In the genomic region with DNA sequence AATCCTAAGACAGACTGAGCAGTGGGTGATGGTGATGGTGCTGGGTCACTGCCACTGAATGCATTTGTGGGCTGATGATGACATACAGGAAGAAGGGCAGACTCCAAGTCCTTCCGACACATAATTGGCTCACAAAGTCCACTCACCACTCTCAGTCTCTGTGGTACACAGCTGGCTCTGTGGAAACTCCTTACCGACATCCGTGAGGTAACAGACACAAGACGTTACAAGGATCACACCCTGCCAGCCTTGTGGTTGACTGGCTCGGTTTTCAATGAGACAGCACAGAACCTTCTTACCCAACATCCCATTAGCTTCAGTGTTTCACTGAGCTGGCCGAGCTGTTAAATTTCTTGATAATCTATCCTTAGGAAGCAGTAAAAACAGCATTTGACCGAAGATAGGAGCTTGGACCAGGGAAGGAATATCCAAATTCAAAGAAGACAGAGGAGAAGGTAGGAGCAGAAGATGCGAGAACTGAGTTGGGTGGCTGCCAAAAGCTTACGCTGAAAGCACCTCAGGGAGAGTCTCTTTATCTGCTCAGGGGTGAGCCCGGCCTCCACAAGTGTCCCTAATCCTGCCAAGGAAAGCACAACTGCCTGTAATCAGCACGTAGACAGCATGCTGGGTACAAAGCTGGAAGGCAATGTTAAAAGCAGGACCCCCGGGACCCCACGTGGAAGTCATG, we compare ENCODE assay signal across 8 cellular contexts. TPM values are rescaled to one million over a fixed set of nuclear protein-coding genes. Genes with fewer than 3 reads are reported as not detected.
A peak's percentile ranks its signal among the peaks of the same experiment; 100 is the strongest.
DNase-seq lines count a peak whose midpoint lies in the region; ATAC-seq and TF ChIP-seq lines count a peak whose summit lies in the region.

No MANE protein-coding gene starts in this region.

- H3K27me3 ChIP-seq in SJSA1 (replicated peaks) (no peaks in the 10 kb centered on the region), liver (ENCODE audit: control insufficient read depth in 4 of 4, insufficient read depth in 4 of 4, low read length in 3 of 4) (no peaks in the 10 kb centered on the region), testis (no peaks in the 10 kb centered on the region)

- TF ChIP-seq CTCF in astrocyte of the spinal cord (IDR thresholded peaks at IDR 0.05; ENCODE audit: low read depth, low read length) (no peak), liver (IDR thresholded peaks at IDR 0.05; ENCODE audit: low read depth, low read length, missing input control) (no peak), testis (IDR thresholded peaks at IDR 0.05) (no peak)

- peaks cover 52% of the 10 kb centered on the region for H3K4me1 ChIP-seq in SJSA1 (replicated peaks)
- peaks cover 0 to 12% (median 4%) of the 10 kb centered on the region in 4 donors for H3K4me1 ChIP-seq in liver (ENCODE audit: control insufficient read depth in 4 of 4, insufficient read depth in 4 of 4, low read length in 3 of 4)
- H3K4me1 ChIP-seq in testis: peaks cover 25% of the 10 kb centered on the region

- 77% methylated on average over 13 of the region's 13 CpGs for whole genome bisulfite sequencing in liver
- WGBS in testis, 2 donors: 46 to 50% methylated on average over 13 of the region's 13 CpGs

- H3K4me3 ChIP-seq in SJSA1: no peak overlapping the region
- H3K4me3 ChIP-seq in astrocyte of the spinal cord (ENCODE audit: low read depth, low read length): no peak overlapping the region
- H3K4me3 ChIP-seq in liver (ENCODE audit: low read depth in 1 of 3, low read length in 3 of 3): no peak overlapping the region
- no peak overlapping the region for H3K4me3 ChIP-seq in testis

- TF ChIP-seq RAD21 in liver (IDR thresholded peaks at IDR 0.05): no peak

- peaks cover 96% of the 10 kb centered on the region for H3K36me3 ChIP-seq in SJSA1
- peaks cover 11 to 58% (median 50%) of the 10 kb centered on the region in 4 donors for H3K36me3 ChIP-seq in liver (ENCODE audit: control insufficient read depth in 4 of 4, insufficient read depth in 3 of 4, low read depth in 1 of 4, low read length in 3 of 4)
- H3K36me3 ChIP-seq in testis (ENCODE audit: low read depth, missing control alignments): no peaks in the 10 kb centered on the region

- no peak overlapping the region for H3K9ac ChIP-seq in liver (ENCODE audit: low read depth in 1 of 2, low read length in 2 of 2)

- H3K27ac ChIP-seq in SJSA1: peak overlapping the region; percentile 86
- H3K27ac ChIP-seq in liver (ENCODE audit: low read depth in 1 of 2, low read length in 2 of 2): peak overlapping the region; percentile 33 to 58
- H3K27ac ChIP-seq in testis: peak overlapping the region; percentile 10 to 66

- ATAC-seq in HG02588 (IDR thresholded peaks at IDR 0.05; ENCODE audit: unreplicated experiment): no peak

- DNase-seq in GF-D8 (lab: John Stamatoyannopoulos, UW): peak; percentile 100
- DNase-seq in SJSA1 (ENCODE audit: low read depth in 1 of 2, low spot score in 2 of 2): peak; percentile 82 to 90
- DNase-seq in astrocyte of the spinal cord (ENCODE audit: low read depth, low spot score): peak; percentile 98
- DNase-seq in testis: peak; percentile 61
- no peak for DNase-seq in NCI-H1092 (lab: John Stamatoyannopoulos, UW)
- DNase-seq in NCI-H510A treated with DMSO at 0.1 percent for 48 hours (lab: John Stamatoyannopoulos, UW): no peak

- intact Hi-C loops in testis (cut with DNase I; ENCODE audit: low total_unique reads): no loop called here

- TF ChIP-seq POLR2A in testis (IDR thresholded peaks at IDR 0.05): no peak

- in situ Hi-C loops in astrocyte of the spinal cord (cut with HindIII; ENCODE audit: low sequenced_read_pairs): no loop called here

- H3K9me3 ChIP-seq in SJSA1 (replicated peaks) (no peaks in the 10 kb centered on the region), liver (ENCODE audit: control insufficient read depth in 4 of 4, low read length in 3 of 4) (no peaks in the 10 kb centered on the region), testis (no peaks in the 10 kb centered on the region)

TF ChIP-seq in liver, 16 proteins besides CTCF, POLR2A, EP300 and RAD21:
- TF ChIP-seq HNF4A (conservative IDR thresholded peaks at IDR 0.05) (peak; percentile 11 to 37), RXRA (IDR thresholded peaks at IDR 0.05) (no peak)

RNA-seq across cellular contexts. Expression of a gene that starts 5.5 kb away (rescaled TPM):
- 362 and 546 TPM in 2 replicates for total RNA-seq in SJSA1 (2014; rRNA removed; shearing (Covaris generic))
- 10 to 100 TPM in 1 of 2 donors, 1 to 10 TPM in 1; 9.8 to 12.9 TPM for total RNA-seq in liver
- 10 to 100 TPM in 1 of 2 donors, 1 to 10 TPM in 1; 4.8 to 22.1 TPM for polyA plus RNA-seq in liver
- 100 to 1,000 TPM; 217 to 272 TPM for total RNA-seq in testis
- 253 TPM for polyA plus RNA-seq in testis (ENCODE audit: insufficient read depth, low read depth, low replicate concordance)

RNA-seq across cellular contexts. Expression of a gene that starts 10.1 kb away (rescaled TPM):
- total RNA-seq in SJSA1 (2014; rRNA removed; shearing (Covaris generic)): 48.4 and 97.4 TPM in 2 replicates
- total RNA-seq in liver (10 to 100 TPM; 10.6 to 16.1 TPM), testis (10 to 100 TPM; 31.7 to 40.5 TPM)
- polyA plus RNA-seq in liver (10 to 100 TPM in 1 of 2 donors, 1 to 10 TPM in 1; 9.9 to 11.8 TPM), testis (ENCODE audit: insufficient read depth, low read depth, low replicate concordance) (44.6 TPM)

RNA-seq across cellular contexts. Expression of a gene that starts 10.3 kb away (rescaled TPM):
- total RNA-seq in SJSA1 (2014; rRNA removed; shearing (Covaris generic)): 52.3 and 59.4 TPM in 2 replicates
- total RNA-seq in liver: 10 to 100 TPM; 15.6 to 17.4 TPM
- 10 to 100 TPM; 26.8 to 37.2 TPM for polyA plus RNA-seq in liver
- total RNA-seq in testis: 10 to 100 TPM; 37.5 to 45.3 TPM
- 122 TPM for polyA plus RNA-seq in testis (ENCODE audit: insufficient read depth, low read depth, low replicate concordance)

RNA-seq across cellular contexts. Expression of a gene that starts 20.8 kb away (rescaled TPM):
- total RNA-seq in SJSA1 (2014; rRNA removed; shearing (Covaris generic)): 376 and 384 TPM in 2 replicates
- total RNA-seq in liver (100 to 1,000 TPM; 171 to 184 TPM), testis (100 to 1,000 TPM; 365 to 461 TPM)
- polyA plus RNA-seq in liver (100 to 1,000 TPM in 1 of 2 donors, 10 to 100 TPM in 1; 66.5 to 130 TPM), testis (ENCODE audit: insufficient read depth, low read depth, low replicate concordance) (196 TPM)

RNA-seq across cellular contexts. Expression of a gene that starts 21.6 kb away (rescaled TPM):
- 21.5 and 37.3 TPM in 2 replicates for total RNA-seq in SJSA1 (2014; rRNA removed; shearing (Covaris generic))
- 10 to 100 TPM; 24.6 to 26.9 TPM for total RNA-seq in liver
- polyA plus RNA-seq in liver: 10 to 100 TPM in 1 of 2 donors, 1 to 10 TPM in 1; 8.6 to 10.3 TPM
- 100 to 1,000 TPM in 1 of 2 donors, 10 to 100 TPM in 1; 51.7 to 102 TPM for total RNA-seq in testis
- polyA plus RNA-seq in testis (ENCODE audit: insufficient read depth, low read depth, low replicate concordance): 38.5 TPM

Comparison
In these comparisons a context has a peak if more than half of its experiments do, and no peak if none do; other contexts are left out.
1. DNase-seq: peak in GF-D8 (single experiment), SJSA1 (2 of 2), astrocyte of the spinal cord (single experiment) and testis (single experiment); none in NCI-H1092 (single experiment) and NCI-H510A treated with DMSO at 0.1 percent for 48 hours (single experiment).
2. RNA of a gene that starts 5.5 kb away (total RNA-seq): 362 to 546 TPM in SJSA1 and 217 to 272 TPM in testis; 9.8 to 12.9 TPM in liver; every median in the first group is over 10 times any median in the second.
3. Peak in every context shown above with its lines, with median percentiles within 50 percentile points of each other: H3K27ac ChIP-seq.